ENCODE assay signal across 1 cellular context in the genomic region with DNA sequence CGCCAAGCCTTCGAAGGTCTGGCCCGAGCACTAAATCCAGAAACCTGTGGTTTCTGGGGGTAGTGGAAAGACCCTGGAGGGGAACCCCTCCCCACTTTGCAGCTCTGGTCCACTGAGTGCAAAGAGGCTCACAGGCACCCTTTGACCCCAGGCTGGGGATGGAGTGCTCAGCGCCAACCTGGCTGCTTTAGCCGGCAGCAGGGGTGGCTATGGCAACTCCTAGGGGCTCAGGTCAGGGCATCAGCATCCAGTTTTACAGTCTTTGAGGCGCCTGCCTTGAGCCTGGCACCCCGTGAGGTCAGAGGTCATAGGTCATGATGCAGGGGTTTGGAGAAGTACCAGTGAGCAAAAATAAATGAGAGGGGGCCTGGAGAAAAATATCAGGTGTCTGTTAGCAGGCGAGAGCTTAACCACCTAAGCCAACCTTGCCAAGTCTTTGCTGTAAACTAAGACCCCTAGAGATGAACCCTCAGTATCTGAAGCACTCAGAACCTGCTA.
TF ChIP-seq lines count a peak whose summit lies in the region.

No MANE protein-coding gene starts in this region.

TF ChIP-seq in HepG2, 621 proteins besides CTCF, POLR2A, EP300 and RAD21:
- TF ChIP-seq NR2F6 (IDR thresholded peaks at IDR 0.05) (0 out of 2 replicates have a peak, but pooled peaks have one; percentile 10), NR2F6 (CRISPR knock-in tag; IDR thresholded peaks at IDR 0.05) (no peak), ZNF10 (CRISPR knock-in tag; IDR thresholded peaks at IDR 0.05; ENCODE audit: borderline replicate concordance, low read depth) (no peak)
